Comparison of ENCODE assay signal across 13 cellular contexts in genomic region chr2:129922571-129923264, GRCh38. TPM values are rescaled to one million over a fixed set of nuclear protein-coding genes. Genes with fewer than 3 reads are reported as not detected.
A peak's percentile ranks its signal among the peaks of the same experiment; 100 is the strongest.
DNase-seq lines count a peak whose midpoint lies in the region; ATAC-seq and TF ChIP-seq lines count a peak whose summit lies in the region.
"Had no signal": no experiment of that assay in that cellular context is flagged by ENCODE, and none has a peak within 500 bp of the region (broad histone marks: within the 10 kb centered on the region; RNA-seq: fewer than 3 reads in every experiment).

No MANE protein-coding gene starts in this region.

- H3K36me3 Mint-ChIP-seq in activated CD8-positive, alpha-beta T cell treated with anti-CD3 and anti-CD28 coated beads for 36 hours (ENCODE audit: low read depth): no peaks in the 10 kb centered on the region

- H3K36me3 ChIP-seq in DND-41 (ENCODE audit: insufficient read depth, low read length) (no peaks in the 10 kb centered on the region), lung (ENCODE audit: control insufficient read depth in 2 of 2, insufficient read depth in 2 of 2, low read length in 2 of 2) (no peaks in the 10 kb centered on the region), ascending aorta (no peaks in the 10 kb centered on the region)
- H3K36me3 ChIP-seq: heart right ventricle had no signal

- H3K4me3 ChIP-seq in DND-41 (ENCODE audit: low read depth in 1 of 2, low read length in 2 of 2) (no peak overlapping the region), lung (peak overlapping the region; percentile 13), ascending aorta (no peak overlapping the region)
- H3K4me3 ChIP-seq: heart right ventricle had no signal

- intact Hi-C loops in activated CD8-positive, alpha-beta T cell treated with anti-CD3 and anti-CD28 coated beads for 36 hours (cut with micrococcal nuclease): no loop called here
- intact Hi-C loops in ascending aorta (cut with DNase I): no loop called here

- peaks cover 12% of the 10 kb centered on the region for H3K27me3 ChIP-seq in DND-41 (ENCODE audit: insufficient read depth, low read length, poor library complexity)
- H3K27me3 ChIP-seq in lung (ENCODE audit: control insufficient read depth, insufficient read depth): peaks cover 5% of the 10 kb centered on the region
- H3K27me3 ChIP-seq in ascending aorta: peaks cover 9% of the 10 kb centered on the region

- no peak overlapping the region for H2AFZ ChIP-seq in DND-41 (ENCODE audit: low read depth, low read length)

- peaks cover 6% of the 10 kb centered on the region for H3K4me1 Mint-ChIP-seq in activated CD8-positive, alpha-beta T cell treated with anti-CD3 and anti-CD28 coated beads for 36 hours (ENCODE audit: low read depth)
- H3K4me1 Mint-ChIP-seq: natural killer cell had no signal

- H3K9ac ChIP-seq in DND-41 (ENCODE audit: low read depth, low read length): no peak overlapping the region

- H3K4me1 ChIP-seq in DND-41 (ENCODE audit: insufficient read depth, low read length): no peaks in the 10 kb centered on the region
- peaks cover 0 to 1% of the 10 kb centered on the region in 2 donors for H3K4me1 ChIP-seq in lung (ENCODE audit: control insufficient read depth in 2 of 2, insufficient read depth in 2 of 2, low read length in 2 of 2)
- H3K4me1 ChIP-seq in ascending aorta: no peaks in the 10 kb centered on the region

- H4K20me1 ChIP-seq in DND-41 (ENCODE audit: insufficient read depth, low read length): no peaks in the 10 kb centered on the region; the same call in 1 of the 2 replicates

- H3K9me3 ChIP-seq in DND-41 (ENCODE audit: insufficient read depth, low read length, severe bottlenecking): peaks cover 13% of the 10 kb centered on the region
- H3K9me3 ChIP-seq in lung (ENCODE audit: control insufficient read depth in 2 of 2, insufficient read depth in 1 of 2, low read length in 1 of 2): peaks cover 0 to 3% of the 10 kb centered on the region in 2 donors
- H3K9me3 ChIP-seq in ascending aorta: peaks cover 7 to 21% of the 10 kb centered on the region in 2 donors

- no peak overlapping the region for H3K4me2 ChIP-seq in DND-41 (ENCODE audit: insufficient read depth, low read length)

- POLR2A ChIA-PET in activated CD8-positive, alpha-beta T cell treated with anti-CD3 and anti-CD28 coated beads for 36 hours (lab: Charles Lee): no interaction called here

- peak; percentile 48; the same call in 2 of the 3 replicates for ATAC-seq in DND-41 (ENCODE audit: insufficient read depth, low read depth)
- ATAC-seq in activated CD8-positive, alpha-beta T cell treated with anti-CD3 and anti-CD28 coated beads for 36 hours: peak; percentile 34
- ATAC-seq in lung (ENCODE audit: insufficient read depth, low FRiP score): no peak

- CTCF ChIA-PET in activated CD8-positive, alpha-beta T cell treated with anti-CD3 and anti-CD28 coated beads for 36 hours (lab: Charles Lee): interaction anchor here (0.6 kb wide), 1 partner anchor 415 kb away, joined by 3 read pairs; no protein-coding TSS in a partner anchor

- DNase-seq in DND-41 (no peak), NCI-H1092 treated with DMSO at 0.1 percent for 48 hours (lab: John Stamatoyannopoulos, UW) (peak; percentile 14), lung (ENCODE audit: low spot score) (no peak), NCI-H1048 (lab: John Stamatoyannopoulos, UW) (no peak), C1 segment of cervical spinal cord (lab: John Stamatoyannopoulos, UW) (no peak), ascending aorta (ENCODE audit: low spot score in 2 of 2) (no peak)
- DNase-seq in activated CD8-positive, alpha-beta T cell treated with anti-CD3 and anti-CD28 coated beads for 36 hours: no peak
- DNase-seq in stimulated activated naive CD4-positive, alpha-beta T cell (lab: John Stamatoyannopoulos, UW): no peak
- DNase-seq: heart right ventricle, natural killer cell had no signal

- no peaks in the 10 kb centered on the region for H3K79me2 ChIP-seq in DND-41 (ENCODE audit: insufficient read depth, low read length)

- H3K27ac Mint-ChIP-seq in activated CD8-positive, alpha-beta T cell treated with anti-CD3 and anti-CD28 coated beads for 36 hours: no peak overlapping the region
- H3K27ac Mint-ChIP-seq: dendritic cell treated with granulocyte-macrophage colony-stimulating factor and Interleukin-4, amounts not matched to agents 40 ng/mL and 50 ng/mL, for 4 days; natural killer cell; stimulated activated naive CD8-positive, alpha-beta T cell treated with anti-CD3 and anti-CD28 coated beads, Interleukin-15, Interleukin-2, amounts not matched to agents 100 ng/mL and 50 ng/mL, for 24 hours had no signal

- TF ChIP-seq CTCF in DND-41 (IDR thresholded peaks at IDR 0.05; ENCODE audit: borderline replicate concordance, extremely low read depth, low read length, poor library complexity, severe bottlenecking): no peak
- no peak for TF ChIP-seq CTCF in activated CD8-positive, alpha-beta T cell treated with anti-CD3 and anti-CD28 coated beads for 36 hours (IDR thresholded peaks at IDR 0.05)
- TF ChIP-seq CTCF in lung (IDR thresholded peaks at IDR 0.05; ENCODE audit: control extremely low read depth, extremely low read depth): no peak
- TF ChIP-seq CTCF in ascending aorta (IDR thresholded peaks at IDR 0.05): no peak

- H3K27me3 Mint-ChIP-seq in activated CD8-positive, alpha-beta T cell treated with anti-CD3 and anti-CD28 coated beads for 36 hours: peaks cover 29% of the 10 kb centered on the region

- H3K27ac ChIP-seq in DND-41 (ENCODE audit: low read length) (no peak overlapping the region), lung (ENCODE audit: low read depth in 1 of 2, low read length in 1 of 2) (no peak overlapping the region), ascending aorta (no peak overlapping the region)
- H3K27ac ChIP-seq: heart right ventricle, VCaP had no signal

- peaks cover 20% of the 10 kb centered on the region for H3K9me3 Mint-ChIP-seq in activated CD8-positive, alpha-beta T cell treated with anti-CD3 and anti-CD28 coated beads for 36 hours

- WGBS in lung, 2 donors: 19 to 20% methylated on average over 20 to 21 of the region's 21 CpGs

- no peak overlapping the region for H3K4me3 Mint-ChIP-seq in activated CD8-positive, alpha-beta T cell treated with anti-CD3 and anti-CD28 coated beads for 36 hours
- H3K4me3 Mint-ChIP-seq: dendritic cell treated with granulocyte-macrophage colony-stimulating factor and Interleukin-4, amounts not matched to agents 40 ng/mL and 50 ng/mL, for 4 days; natural killer cell; stimulated activated naive CD8-positive, alpha-beta T cell treated with anti-CD3 and anti-CD28 coated beads, Interleukin-15, Interleukin-2, amounts not matched to agents 100 ng/mL and 50 ng/mL, for 24 hours had no signal

RNA-seq across cellular contexts. Expression of gene RAB6C, which starts 56.7 kb away (rescaled TPM):
- total RNA-seq in activated CD8-positive, alpha-beta T cell treated with anti-CD3 and anti-CD28 coated beads for 36 hours: not detected
- total RNA-seq in lung (not detected), ascending aorta (not detected)
- under 1 TPM; 0.02 to 0.03 TPM for polyA plus RNA-seq in lung
